In genomic region chr11:57638811-57639320, GRCh38 we compare ENCODE assay signal across 8 cellular contexts.
DNase-seq lines count a peak whose midpoint lies in the region; ATAC-seq and TF ChIP-seq lines count a peak whose summit lies in the region.

No MANE protein-coding gene starts in this region.

- H3K27me3 ChIP-seq in ACC112 (ENCODE audit: insufficient read depth, low read length) (peaks cover 6% of the 10 kb centered on the region; the same call in 1 of the 2 replicates), mucosa of stomach (ENCODE audit: control insufficient read depth, insufficient read depth, low read length) (peaks cover 21% of the 10 kb centered on the region)

- H3K79me2 ChIP-seq in ACC112 (ENCODE audit: control insufficient read depth, insufficient read depth, low read length, unreplicated experiment), result peaks cover 36% of the 10 kb centered on the region

- H3K4me3 ChIP-seq in ACC112 (ENCODE audit: low read depth, low read length) (peak overlapping the region; percentile 93), coronary artery (peak overlapping the region; percentile 97), mucosa of stomach (ENCODE audit: low read length) (peak overlapping the region; percentile 50)

- no peak for TF ChIP-seq CTCF in coronary artery (IDR thresholded peaks at IDR 0.05)

- peak overlapping the region; percentile 70 for H3K27ac ChIP-seq in ACC112 (ENCODE audit: low read depth, low read length)
- H3K27ac ChIP-seq in coronary artery, result peak overlapping the region; percentile 44 to 94

- H3K9me3 ChIP-seq in mucosa of stomach (ENCODE audit: control insufficient read depth, low read length), result no peaks in the 10 kb centered on the region

- ATAC-seq in GM19035 (IDR thresholded peaks at IDR 0.05; ENCODE audit: unreplicated experiment), result no peak

- H3K36me3 ChIP-seq in ACC112 (ENCODE audit: insufficient read depth, low read length), result no peaks in the 10 kb centered on the region
- no peaks in the 10 kb centered on the region for H3K36me3 ChIP-seq in mucosa of stomach (ENCODE audit: control insufficient read depth, insufficient read depth, low read length)

- peak overlapping the region; percentile 73 for H3K9ac ChIP-seq in mucosa of stomach (ENCODE audit: low read length)

- H2AFZ ChIP-seq in ACC112 (ENCODE audit: low read length, unreplicated experiment), result no peak overlapping the region

- peaks cover 37% of the 10 kb centered on the region for H3K4me1 ChIP-seq in ACC112 (ENCODE audit: control insufficient read depth, insufficient read depth, low read length, unreplicated experiment)
- peaks cover 13% of the 10 kb centered on the region for H3K4me1 ChIP-seq in mucosa of stomach (ENCODE audit: control insufficient read depth, insufficient read depth, low read length)

- DNase-seq in HuH-7.5 (ENCODE audit: low spot score), result peak; percentile 83
- no peak for DNase-seq in coronary artery (ENCODE audit: low spot score)
- no peak for DNase-seq in NCI-H2107 (lab: John Stamatoyannopoulos, UW)
- no peak for DNase-seq in stimulated activated CD4-positive, alpha-beta T cell treated with anti-CD3 and anti-CD28 coated beads, Interleukin-12 subunit alpha, Interleukin-12 subunit beta, amount 100 ng/mL, for 4 hours
- no peak for DNase-seq in NCI-H2081 treated with DMSO at 0.1 percent for 48 hours (lab: John Stamatoyannopoulos, UW)
